In genomic region chr3:132325634-132326033, GRCh38 we compare ENCODE assay signal across 1 cellular context.
TF ChIP-seq lines count a peak whose summit lies in the region.

No MANE protein-coding gene starts in this region.

TF ChIP-seq in GM12878, 131 proteins besides CTCF, POLR2A, EP300 and RAD21:
- TF ChIP-seq MXI1 (IDR thresholded peaks at IDR 0.05; ENCODE audit: low read depth, low read length) = no peak
- TF ChIP-seq LARP7 (IDR thresholded peaks at IDR 0.05) = no peak
- TF ChIP-seq CHD2 (IDR thresholded peaks at IDR 0.05; ENCODE audit: borderline replicate concordance, low read depth, low read length) = no peak
- TF ChIP-seq CREB1 (IDR thresholded peaks at IDR 0.05; ENCODE audit: low read depth) = no peak
- no peak for TF ChIP-seq E2F8 (IDR thresholded peaks at IDR 0.05; ENCODE audit: low read depth, partially characterized antibody)
- TF ChIP-seq NFXL1 (IDR thresholded peaks at IDR 0.05; ENCODE audit: borderline replicate concordance) = no peak
- TF ChIP-seq ZBTB33 (IDR thresholded peaks at IDR 0.05) = no peak
- no peak for TF ChIP-seq NRF1 (conservative IDR thresholded peaks at IDR 0.05; ENCODE audit: low read depth, low read length)
- no peak for TF ChIP-seq SREBF2 (IDR thresholded peaks at IDR 0.05; ENCODE audit: low read length)
- TF ChIP-seq MEF2B (IDR thresholded peaks at IDR 0.05; ENCODE audit: partially characterized antibody, poor library complexity, severe bottlenecking) = no peak
- TF ChIP-seq SMC3 (IDR thresholded peaks at IDR 0.05; ENCODE audit: borderline replicate concordance, low read length) = no peak
- TF ChIP-seq NFYA (IDR thresholded peaks at IDR 0.05; ENCODE audit: borderline replicate concordance, low read depth, low read length) = no peak
- TF ChIP-seq ZNF217 (IDR thresholded peaks at IDR 0.05) = no peak
- no peak for TF ChIP-seq BACH1 (IDR thresholded peaks at IDR 0.05; ENCODE audit: borderline replicate concordance)
- TF ChIP-seq YBX1 (IDR thresholded peaks at IDR 0.05) = no peak
- no peak for TF ChIP-seq CBFB (IDR thresholded peaks at IDR 0.05; ENCODE audit: low read depth)
